ENCODE assay signal across 19 cellular contexts in the genomic region with DNA sequence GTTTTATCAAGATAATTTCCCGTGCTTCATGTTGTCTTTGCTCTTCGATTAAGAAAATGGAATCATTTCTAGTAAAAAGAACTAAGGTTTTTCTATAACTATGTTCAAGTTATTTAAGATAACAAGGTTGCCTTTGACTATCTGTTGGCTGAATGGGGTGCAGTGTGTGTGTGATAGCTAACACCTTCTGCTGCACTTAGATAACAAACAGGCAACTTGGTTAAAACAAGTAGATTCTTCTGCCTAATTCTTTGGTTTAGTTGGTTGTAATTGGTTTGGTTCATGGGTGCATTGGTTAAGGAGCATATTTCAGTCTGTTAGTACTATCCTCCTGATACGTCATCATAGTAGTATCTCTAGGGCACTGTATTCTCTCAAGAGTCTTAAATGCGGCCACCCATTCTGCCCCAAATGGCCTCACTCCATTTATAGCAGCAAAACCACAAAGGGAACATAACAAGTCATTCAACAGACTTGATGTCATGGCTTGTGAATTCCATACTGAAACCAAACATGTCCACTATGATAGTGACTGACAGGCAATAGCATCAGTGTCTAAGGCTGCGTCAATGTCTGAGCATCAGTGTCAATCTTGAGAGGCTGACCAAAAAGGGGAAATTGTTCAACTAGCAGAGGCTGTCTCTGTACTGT. TPM values are rescaled to one million over a fixed set of nuclear protein-coding genes. Genes with fewer than 3 reads are reported as not detected.
DNase-seq lines count a peak whose midpoint lies in the region; ATAC-seq and TF ChIP-seq lines count a peak whose summit lies in the region.
"Had no signal": no experiment of that assay in that cellular context is flagged by ENCODE, and none has a peak within 500 bp of the region (broad histone marks: within the 10 kb centered on the region; RNA-seq: fewer than 3 reads in every experiment).

No MANE protein-coding gene starts in this region.

- no peak overlapping the region for H3K9ac ChIP-seq in BLaER1
- H3K9ac ChIP-seq: KMS-11 had no signal

- intact Hi-C loops in dorsolateral prefrontal cortex (cut with DNase I) = no loop called here

- DNase-seq in SK-MEL-5 (ENCODE audit: low read depth, low spot score) (peak; percentile 53), dorsolateral prefrontal cortex (no peak), DMS79 (lab: John Stamatoyannopoulos, UW) (no peak), dedifferentiated amniotic fluid mesenchymal stem cell (ENCODE audit: extremely low spot score) (no peak), GM10266 (ENCODE audit: extremely low spot score) (no peak)
- DNase-seq: CD4-positive, alpha-beta memory T cell; gastrocnemius medialis; NCI-H1417 treated with DMSO at 0.1 percent for 48 hours; NCI-H345; stimulated activated naive CD4-positive, alpha-beta T cell treated with Interleukin-2 at 50 U/mL for 16 hours; T-cell; upper lobe of right lung had no signal

- in situ Hi-C loops in SK-MEL-5 (cut with HindIII; ENCODE audit: low pct_unique_long_range_greater_than_20kb, low sequenced_read_pairs) = no loop called here

- H3K4me3 ChIP-seq in BLaER1 (no peak overlapping the region), dorsolateral prefrontal cortex (no peak overlapping the region)
- H3K4me3 ChIP-seq: breast epithelium, gastrocnemius medialis, HAP-1, upper lobe of right lung had no signal

- H3K4me1 ChIP-seq in BLaER1 = peaks cover 18% of the 10 kb centered on the region
- H3K4me1 ChIP-seq: breast epithelium, gastrocnemius medialis, upper lobe of right lung had no signal

- no peaks in the 10 kb centered on the region for H4K20me1 ChIP-seq in BLaER1

- H3K36me3 ChIP-seq in BLaER1 = no peaks in the 10 kb centered on the region
- H3K36me3 ChIP-seq: breast epithelium, gastrocnemius medialis, HAP-1, upper lobe of right lung had no signal

- no peak overlapping the region for H3K27ac ChIP-seq in BLaER1
- H3K27ac ChIP-seq in dorsolateral prefrontal cortex = peak overlapping the region in 40 of 59 donors; percentile 6 to 77 (median 48)
- H3K27ac ChIP-seq: breast epithelium, KMS-11, upper lobe of right lung had no signal

- peak overlapping the region; percentile 55 for H3K4me2 ChIP-seq in BLaER1
- H3K4me2 ChIP-seq: KMS-11 had no signal

- ATAC-seq in HG02885 (IDR thresholded peaks at IDR 0.05; ENCODE audit: poor library complexity, unreplicated experiment) = peak; percentile 69
- ATAC-seq in GM18858 (IDR thresholded peaks at IDR 0.05; ENCODE audit: unreplicated experiment) = no peak
- ATAC-seq: gastrocnemius medialis, Right ventricle myocardium inferior, T-cell, upper lobe of right lung had no signal

- TF ChIP-seq CTCF in dorsolateral prefrontal cortex (IDR thresholded peaks at IDR 0.05 in 54 of 56, conservative IDR thresholded peaks at IDR 0.05 in 2 of 56; ENCODE audit: low read depth in 1 of 56, partially characterized antibody in 56 of 56) = no peak
- no peak for TF ChIP-seq CTCF in GM10266 (IDR thresholded peaks at IDR 0.05; ENCODE audit: control insufficient read depth, insufficient read depth, low read depth, missing control alignments)

- H3K9me3 ChIP-seq in BLaER1 = peaks cover 9% of the 10 kb centered on the region; the same call in 1 of the 2 replicates
- H3K9me3 ChIP-seq: breast epithelium, gastrocnemius medialis, HAP-1, upper lobe of right lung had no signal

- H3K27me3 ChIP-seq in BLaER1 (no peaks in the 10 kb centered on the region), dorsolateral prefrontal cortex (no peaks in the 10 kb centered on the region)
- H3K27me3 ChIP-seq: breast epithelium, gastrocnemius medialis, upper lobe of right lung had no signal

RNA-seq across cellular contexts. Expression of gene CCDC3, which starts 55.7 kb away (rescaled TPM):
- 0.19 and 0.42 TPM in 2 replicates for total RNA-seq in SK-MEL-5 (2014; rRNA removed; shearing (Covaris generic))
- polyA plus RNA-seq in SK-MEL-5 (2015; cell fraction: cytosol; rRNA removed) = 0.04 and 0.19 TPM in 2 replicates
- 1.5 TPM in 1 of 2 replicates, not detected in the other for polyA plus RNA-seq in SK-MEL-5 (2015; cell fraction: nucleus; rRNA removed)
- 10 to 100 TPM; 13.6 to 72.4 (median 49.8) TPM for total RNA-seq in dorsolateral prefrontal cortex
- total RNA-seq: CD4-positive, alpha-beta memory T cell had no signal
- polyA plus RNA-seq: CD4-positive, alpha-beta memory T cell had no signal

Comparison
In these comparisons a context has a peak if more than half of its experiments do, and no peak if none do; other contexts are left out.
1. RNA of gene CCDC3, which starts 55.7 kb away (total RNA-seq): 13.6 to 72.4 TPM in dorsolateral prefrontal cortex; 0.19 to 0.42 TPM in SK-MEL-5; every median in the first group is over 10 times any median in the second.